In the genomic region with DNA sequence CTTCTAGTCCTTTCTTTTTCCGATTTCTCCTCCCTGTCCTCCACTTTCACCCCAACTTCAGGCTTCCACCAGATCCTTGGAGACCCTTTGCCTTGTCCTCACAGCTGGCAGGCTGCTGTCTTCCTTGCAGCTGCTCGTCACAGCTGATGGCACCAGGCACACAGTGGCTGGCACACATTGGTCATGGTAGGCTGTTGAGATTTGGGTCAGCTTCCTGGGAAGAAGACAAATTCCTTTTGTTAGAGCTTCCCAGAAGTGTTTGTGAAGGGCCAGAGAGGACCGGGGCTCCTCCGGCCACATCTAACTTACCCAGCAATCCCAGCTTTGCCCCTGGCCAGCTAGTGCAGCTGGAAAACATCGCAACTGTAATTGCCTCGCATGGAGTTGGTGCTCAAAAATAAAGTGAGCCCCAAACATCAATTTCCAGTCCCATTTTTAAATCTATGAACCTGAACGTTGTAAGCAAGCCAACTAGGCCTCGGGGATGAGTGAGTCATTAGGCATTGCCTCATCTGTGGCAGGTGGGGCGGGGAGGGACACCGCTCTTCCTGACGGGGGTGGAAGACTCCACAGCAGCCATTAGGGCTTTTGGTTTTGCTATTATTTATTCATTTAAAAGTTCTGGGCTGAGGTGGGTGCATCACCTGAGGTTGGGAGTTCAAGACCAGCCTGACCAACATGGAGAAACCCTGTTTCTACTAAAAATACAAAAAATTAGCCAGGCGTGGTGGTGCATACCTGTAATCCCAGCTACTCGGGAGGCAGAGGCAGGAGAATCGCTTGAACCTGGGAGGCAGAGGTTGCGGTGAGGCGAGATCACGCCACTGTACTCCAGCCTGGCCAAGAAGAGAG, we compare ENCODE assay signal across 8 cellular contexts. TPM values are rescaled to one million over a fixed set of nuclear protein-coding genes. Genes with fewer than 3 reads are reported as not detected.
A peak's percentile ranks its signal among the peaks of the same experiment; 100 is the strongest.
DNase-seq lines count a peak whose midpoint lies in the region; TF ChIP-seq lines count a peak whose summit lies in the region.

No MANE protein-coding gene starts in this region.

- POLR2A ChIA-PET in A673 (lab: Charles Lee; ENCODE audit: low non-redundant PET) = interaction anchor here (0.6 kb wide), 1 partner anchor 178 kb away, joined by 3 read pairs; no protein-coding TSS in a partner anchor

- H3K9ac ChIP-seq in mucosa of rectum (ENCODE audit: low read depth in 1 of 2, low read length in 2 of 2) = no peak overlapping the region

- intact Hi-C loops in A673 (cut with micrococcal nuclease; ENCODE audit: unreplicated experiment) = no loop called here

- H3K27ac ChIP-seq in A673 (ENCODE audit: low read depth, low read length, poor library complexity, severe bottlenecking) = peak overlapping the region; percentile 59
- H3K27ac ChIP-seq in mucosa of rectum (ENCODE audit: low read depth in 2 of 2, low read length in 2 of 2) = peak overlapping the region; percentile 59 to 74

- H3K4me1 ChIP-seq in A673 (ENCODE audit: insufficient read depth, low read length, poor library complexity, severe bottlenecking) = peaks cover 18% of the 10 kb centered on the region
- H3K4me1 ChIP-seq in mucosa of rectum (ENCODE audit: control insufficient read depth in 2 of 2, insufficient read depth in 2 of 2, low read length in 2 of 2) = peaks cover 2 to 7% of the 10 kb centered on the region in 2 donors

- CTCF ChIA-PET in A673 (lab: Charles Lee) = no interaction called here

- no peak for TF ChIP-seq CTCF in A673 (conservative IDR thresholded peaks at IDR 0.05; ENCODE audit: low read depth, low read length)

- H3K36me3 ChIP-seq in A673 (ENCODE audit: insufficient read depth, low read length, poor library complexity, severe bottlenecking) = no peaks in the 10 kb centered on the region
- H3K36me3 ChIP-seq in MG63 = no peaks in the 10 kb centered on the region
- no peaks in the 10 kb centered on the region for H3K36me3 ChIP-seq in mucosa of rectum (ENCODE audit: control insufficient read depth in 2 of 2, insufficient read depth in 2 of 2, low read length in 2 of 2)

- H3K4me3 ChIP-seq in A673 (ENCODE audit: low read depth, low read length, poor library complexity, severe bottlenecking) (no peak overlapping the region), MG63 (no peak overlapping the region), mucosa of rectum (ENCODE audit: low read length in 2 of 2) (no peak overlapping the region)

- H3K9me3 ChIP-seq in A673 (ENCODE audit: low read depth, low read length, poor library complexity, severe bottlenecking) (peaks cover 5% of the 10 kb centered on the region), MG63 (no peaks in the 10 kb centered on the region; the same call in 1 of the 2 replicates), mucosa of rectum (ENCODE audit: control insufficient read depth in 2 of 2, low read length in 2 of 2) (peaks cover 0 to 4% of the 10 kb centered on the region in 2 donors)

- DNase-seq in A673 (ENCODE audit: low spot score) (no peak), MG63 (peak; percentile 76), dermis blood vessel endothelial cell (peak; percentile 47), DMS114 treated with DMSO at 0.1 percent for 48 hours (lab: John Stamatoyannopoulos, UW; ENCODE audit: unreplicated experiment) (no peak), NCI-H2171 treated with DMSO at 0.1 percent for 48 hours (lab: John Stamatoyannopoulos, UW) (no peak)
- DNase-seq in effector CD4-positive, alpha-beta T cell = no peak
- DNase-seq in activated T-cell treated with anti-CD3 and anti-CD28 coated beads, Interleukin-2, amount 50 U/mL, for 1 hour = no peak

- H3K27me3 ChIP-seq in A673 (replicated peaks; ENCODE audit: insufficient read depth, low read depth, low read length, poor library complexity) (no peaks in the 10 kb centered on the region), MG63 (no peaks in the 10 kb centered on the region), mucosa of rectum (ENCODE audit: control insufficient read depth in 2 of 2, insufficient read depth in 2 of 2, low read length in 2 of 2) (no peaks in the 10 kb centered on the region)

- BruUV-seq in A673 (replicated peaks; lab: Mats Ljungman, UMichigan) = no TSS peak

RNA-seq across cellular contexts. Expression of gene CPA5, which starts 12.4 kb away (rescaled TPM):
- total RNA-seq in A673 (2021) (not detected in 2 replicates), dermis blood vessel endothelial cell (not detected in 2 replicates)
- total RNA-seq in MG63 (2014; rRNA removed; shearing (Covaris generic); ENCODE audit: low replicate concordance) = 0.13 TPM in 1 of 2 replicates, not detected in the other

RNA-seq across cellular contexts. Expression of gene CPA1, which starts 23.3 kb away (rescaled TPM):
- total RNA-seq in A673 (2021) = not detected in 2 replicates
- not detected in 2 replicates for total RNA-seq in MG63 (2014; rRNA removed; shearing (Covaris generic); ENCODE audit: low replicate concordance)
- not detected in 2 replicates for total RNA-seq in dermis blood vessel endothelial cell

Comparison
In these comparisons a context has a peak if more than half of its experiments do, and no peak if none do; other contexts are left out.
1. DNase-seq: peak in MG63 (single experiment) and dermis blood vessel endothelial cell (single experiment); none in A673 (single experiment), DMS114 treated with DMSO at 0.1 percent for 48 hours (single experiment), effector CD4-positive, alpha-beta T cell (single experiment), activated T-cell treated with anti-CD3 and anti-CD28 coated beads, Interleukin-2, amount 50 U/mL, for 1 hour (single experiment) and NCI-H2171 treated with DMSO at 0.1 percent for 48 hours (single experiment).